ENCODE assay signal across 1 cellular context in the genomic region with DNA sequence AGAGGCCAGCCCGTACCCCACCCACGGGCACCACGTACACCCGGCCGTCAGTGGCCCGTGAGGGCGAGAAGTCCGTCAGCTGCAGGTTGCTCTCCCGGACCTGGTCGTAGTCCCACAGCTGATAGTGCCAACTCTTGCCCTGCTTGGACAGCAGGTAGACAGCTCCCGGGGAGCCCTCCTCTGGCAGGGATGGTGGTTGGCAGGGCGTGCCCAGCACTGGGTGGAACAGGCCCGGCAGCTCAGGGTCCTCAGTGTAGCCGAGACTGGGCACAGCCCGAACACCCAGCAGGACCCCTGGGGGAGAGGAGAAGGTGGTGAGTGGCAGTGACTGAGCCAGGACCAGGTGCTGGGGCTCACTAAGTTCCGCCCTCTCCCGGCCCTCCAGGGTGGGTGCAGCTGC.
A peak's percentile ranks its signal among the peaks of the same experiment; 100 is the strongest.
TF ChIP-seq lines count a peak whose summit lies in the region.

No MANE protein-coding gene starts in this region.

TF ChIP-seq in A549, 52 proteins besides CTCF, POLR2A, EP300 and RAD21:
- TF ChIP-seq RFX5 (IDR thresholded peaks at IDR 0.05) = no peak
- 0 out of 5 replicates have a peak, but pooled peaks of 1 of the 2 experiments have one; percentile 29 for TF ChIP-seq JUN (IDR thresholded peaks at IDR 0.05)
- TF ChIP-seq, protein P1, sequence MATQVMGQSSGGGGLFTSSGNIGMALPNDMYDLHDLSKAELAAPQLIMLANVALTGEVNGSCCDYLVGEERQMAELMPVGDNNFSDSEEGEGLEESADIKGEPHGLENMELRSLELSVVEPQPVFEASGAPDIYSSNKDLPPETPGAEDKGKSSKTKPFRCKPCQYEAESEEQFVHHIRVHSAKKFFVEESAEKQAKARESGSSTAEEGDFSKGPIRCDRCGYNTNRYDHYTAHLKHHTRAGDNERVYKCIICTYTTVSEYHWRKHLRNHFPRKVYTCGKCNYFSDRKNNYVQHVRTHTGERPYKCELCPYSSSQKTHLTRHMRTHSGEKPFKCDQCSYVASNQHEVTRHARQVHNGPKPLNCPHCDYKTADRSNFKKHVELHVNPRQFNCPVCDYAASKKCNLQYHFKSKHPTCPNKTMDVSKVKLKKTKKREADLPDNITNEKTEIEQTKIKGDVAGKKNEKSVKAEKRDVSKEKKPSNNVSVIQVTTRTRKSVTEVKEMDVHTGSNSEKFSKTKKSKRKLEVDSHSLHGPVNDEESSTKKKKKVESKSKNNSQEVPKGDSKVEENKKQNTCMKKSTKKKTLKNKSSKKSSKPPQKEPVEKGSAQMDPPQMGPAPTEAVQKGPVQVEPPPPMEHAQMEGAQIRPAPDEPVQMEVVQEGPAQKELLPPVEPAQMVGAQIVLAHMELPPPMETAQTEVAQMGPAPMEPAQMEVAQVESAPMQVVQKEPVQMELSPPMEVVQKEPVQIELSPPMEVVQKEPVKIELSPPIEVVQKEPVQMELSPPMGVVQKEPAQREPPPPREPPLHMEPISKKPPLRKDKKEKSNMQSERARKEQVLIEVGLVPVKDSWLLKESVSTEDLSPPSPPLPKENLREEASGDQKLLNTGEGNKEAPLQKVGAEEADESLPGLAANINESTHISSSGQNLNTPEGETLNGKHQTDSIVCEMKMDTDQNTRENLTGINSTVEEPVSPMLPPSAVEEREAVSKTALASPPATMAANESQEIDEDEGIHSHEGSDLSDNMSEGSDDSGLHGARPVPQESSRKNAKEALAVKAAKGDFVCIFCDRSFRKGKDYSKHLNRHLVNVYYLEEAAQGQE (IDR thresholded peaks at IDR 0.05) = no peak
- TF ChIP-seq HDAC2 (IDR thresholded peaks at IDR 0.05) = no peak
- TF ChIP-seq, protein P2, sequence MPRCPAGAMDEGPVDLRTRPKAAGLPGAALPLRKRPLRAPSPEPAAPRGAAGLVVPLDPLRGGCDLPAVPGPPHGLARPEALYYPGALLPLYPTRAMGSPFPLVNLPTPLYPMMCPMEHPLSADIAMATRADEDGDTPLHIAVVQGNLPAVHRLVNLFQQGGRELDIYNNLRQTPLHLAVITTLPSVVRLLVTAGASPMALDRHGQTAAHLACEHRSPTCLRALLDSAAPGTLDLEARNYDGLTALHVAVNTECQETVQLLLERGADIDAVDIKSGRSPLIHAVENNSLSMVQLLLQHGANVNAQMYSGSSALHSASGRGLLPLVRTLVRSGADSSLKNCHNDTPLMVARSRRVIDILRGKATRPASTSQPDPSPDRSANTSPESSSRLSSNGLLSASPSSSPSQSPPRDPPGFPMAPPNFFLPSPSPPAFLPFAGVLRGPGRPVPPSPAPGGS (IDR thresholded peaks at IDR 0.05) = no peak
